Comparison of ENCODE assay signal across 9 cellular contexts in the genomic region with DNA sequence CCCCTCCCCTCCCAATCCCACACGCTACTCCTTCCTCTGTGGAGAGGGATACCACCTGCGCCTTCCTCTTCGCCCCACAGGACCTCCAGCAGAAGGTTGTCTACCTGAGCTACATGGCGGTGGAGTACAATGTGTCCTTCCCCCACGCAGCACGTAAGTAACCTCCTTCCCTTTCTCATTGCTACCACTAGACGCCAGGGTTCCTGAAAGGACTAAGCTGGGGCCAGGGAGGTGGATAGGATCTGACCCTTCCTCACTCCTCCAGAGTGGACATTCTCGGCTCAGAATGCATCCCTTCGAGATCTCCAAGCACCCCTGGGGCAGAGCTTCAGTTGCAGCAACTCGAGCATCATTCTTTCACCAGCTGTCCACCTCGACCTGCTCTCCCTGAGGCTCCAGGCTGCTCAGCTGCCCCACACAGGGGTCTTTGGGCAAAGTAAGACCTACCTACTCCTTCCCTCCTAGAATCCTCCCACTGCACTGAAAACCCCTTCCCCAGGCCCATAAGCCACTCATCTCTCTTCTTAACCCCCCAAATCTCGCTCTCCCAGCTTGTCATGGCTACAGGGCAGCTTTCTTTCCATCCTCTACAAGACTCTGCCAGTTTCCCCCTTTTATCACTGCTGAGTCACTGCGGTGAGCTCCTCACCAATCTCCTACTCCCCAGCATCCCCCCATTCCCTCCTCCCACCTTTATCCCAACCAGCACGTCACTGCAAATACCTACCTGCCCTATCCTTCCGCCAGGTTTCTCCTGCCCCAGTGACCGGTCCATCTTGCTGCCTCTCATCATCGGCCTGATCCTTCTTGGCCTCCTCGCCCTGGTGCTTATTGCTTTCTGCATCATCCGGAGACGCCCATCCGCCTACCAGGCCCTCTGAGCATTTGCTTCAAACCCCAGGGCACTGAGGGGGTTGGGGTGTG. TPM values are rescaled to one million over a fixed set of nuclear protein-coding genes. Genes with fewer than 3 reads are reported as not detected.
DNase-seq lines count a peak whose midpoint lies in the region; ATAC-seq, FAIRE-seq and TF ChIP-seq lines count a peak whose summit lies in the region.
"Had no signal": no experiment of that assay in that cellular context is flagged by ENCODE, and none has a peak within 500 bp of the region (broad histone marks: within the 10 kb centered on the region; RNA-seq: fewer than 3 reads in every experiment).

No MANE protein-coding gene starts in this region.

- peaks cover 8% of the 10 kb centered on the region for H4K20me1 ChIP-seq in GM12878 (ENCODE audit: control insufficient read depth, insufficient read depth)

- no peak overlapping the region for H2AFZ ChIP-seq in GM12878 (ENCODE audit: control insufficient read depth, low read depth, low read length)

- peaks cover 45% of the 10 kb centered on the region for H3K79me2 ChIP-seq in GM12878 (ENCODE audit: control insufficient read depth, insufficient read depth, low read length)

- H3K9me3 Mint-ChIP-seq in HFFc6, result peaks cover 6% of the 10 kb centered on the region

- FAIRE-seq in GM12878 (lab: Jason Lieb, UNC), result no peak

- POLR2A ChIA-PET in GM12878 (lab: Charles Lee), result interaction anchor here (0.6 to 1.8 kb wide), 5 partner anchors 23 to 177 kb away, joined by 3 to 9 read pairs (median 4); a partner anchor contains a TSS

- peaks cover 21 to 32% of the 10 kb centered on the region in 2 experiments for H3K36me3 ChIP-seq in GM12878 (ENCODE audit: control insufficient read depth in 2 of 2, insufficient read depth in 2 of 2, low read length in 1 of 2)
- peaks cover 28% of the 10 kb centered on the region for H3K36me3 ChIP-seq in mucosa of stomach (ENCODE audit: control insufficient read depth, insufficient read depth, low read length)

- H3K4me1 ChIP-seq in GM12878 (ENCODE audit: control insufficient read depth, insufficient read depth, low read length), result peaks cover 49% of the 10 kb centered on the region
- H3K4me1 ChIP-seq in mucosa of stomach (ENCODE audit: control insufficient read depth, insufficient read depth, low read length), result peaks cover 63% of the 10 kb centered on the region

- no peak for TF ChIP-seq EP300 in GM12878 (IDR thresholded peaks at IDR 0.05; ENCODE audit: borderline replicate concordance in 1 of 2, control insufficient read depth in 1 of 2, low read depth in 2 of 2, low read length in 2 of 2)

- peaks cover 44% of the 10 kb centered on the region for H3K27me3 Mint-ChIP-seq in HFFc6 (ENCODE audit: insufficient read depth)

- DNase-seq in A172 (ENCODE audit: low spot score) (peak; percentile 57), HFFc6 (no peak), GM12878 (ENCODE audit: low read depth, low spot score) (no peak), NCI-H526 treated with DMSO at 0.1 percent for 48 hours (lab: John Stamatoyannopoulos, UW) (no peak), cerebellum (ENCODE audit: low spot score) (no peak), KG1 (lab: John Stamatoyannopoulos, UW) (no peak)
- DNase-seq: NCI-H1417 treated with DMSO at 0.1 percent for 48 hours had no signal

- H3K27me3 ChIP-seq in GM12878 (replicated peaks in 1 of 2; ENCODE audit: control insufficient read depth in 2 of 2, insufficient read depth in 2 of 2, low read length in 1 of 2) (no peaks in the 10 kb centered on the region), mucosa of stomach (ENCODE audit: control insufficient read depth, insufficient read depth, low read length) (no peaks in the 10 kb centered on the region)

- intact Hi-C loops in GM12878 (cut with micrococcal nuclease; ENCODE audit: unreplicated experiment), result loop anchor here (5.0 kb wide), 1 partner anchor 36 kb away; no protein-coding TSS in a partner anchor

- peak overlapping the region; percentile 52; the same call in 1 of the 2 replicates for H3K4me2 ChIP-seq in GM12878 (ENCODE audit: control insufficient read depth, insufficient read depth)

- CTCF ChIA-PET in GM12878 (lab: Yijun Ruan, JAX), result interaction anchor here (1.1 to 3.8 kb wide), 4 partner anchors 8 to 225 kb away, joined by 3 to 18 read pairs (median 6); a partner anchor contains a TSS

- H3K4me3 Mint-ChIP-seq in HFFc6, result peak overlapping the region; percentile 71

- H3K9me3 ChIP-seq in GM12878 (replicated peaks; ENCODE audit: control insufficient read depth, insufficient read depth, low read length) (no peaks in the 10 kb centered on the region), mucosa of stomach (ENCODE audit: control insufficient read depth, low read length) (no peaks in the 10 kb centered on the region)

- no TSS peak for BruUV-seq in GM12878 (replicated peaks; lab: Mats Ljungman, UMichigan)

- RAD21 ChIA-PET in GM12878 (lab: Charles Lee; ENCODE audit: unreplicated experiment), result interaction anchor here (2.2 kb wide), 1 partner anchor 46 kb away, joined by 8 read pairs; a partner anchor contains a TSS

- H3K4me3 ChIP-seq in GM12878, result no peak overlapping the region
- H3K4me3 ChIP-seq in mucosa of stomach (ENCODE audit: low read length), result peak overlapping the region; percentile 49

- no peak overlapping the region for H3K27ac ChIP-seq in GM12878 (ENCODE audit: control insufficient read depth, insufficient read depth)

- in situ Hi-C loops in GM12878 (cut with MboI), result no loop called here

- ATAC-seq in GM12878, result no peak
- ATAC-seq in HG02970 (IDR thresholded peaks at IDR 0.05; ENCODE audit: low FRiP score, unreplicated experiment), result no peak

- 68% methylated on average over 21 of the region's 21 CpGs for WGBS in GM12878 (ENCODE audit: insufficient coverage, insufficient replicate concordance, low lambda C conversion rate, missing lambda C conversion rate)

- H3K4me1 Mint-ChIP-seq in HFFc6 (ENCODE audit: low read depth), result peaks cover 88% of the 10 kb centered on the region

- no peak; the same call in 1 of the 2 replicates for TF ChIP-seq POLR2A in GM12878 (IDR thresholded peaks at IDR 0.05; ENCODE audit: low read depth, low read length)

- no peak for TF ChIP-seq RAD21 in GM12878 (IDR thresholded peaks at IDR 0.05; ENCODE audit: insufficient read depth, low read depth, low read length)

- TF ChIP-seq CTCF in HFFc6 (IDR thresholded peaks at IDR 0.05) (no peak), GM12878 (IDR thresholded peaks at IDR 0.05 in 2 of 3, conservative IDR thresholded peaks at IDR 0.05 in 1 of 3; ENCODE audit: control insufficient read depth in 2 of 3, extremely low read depth in 1 of 3, insufficient read depth in 1 of 3, low read depth in 3 of 3, low read length in 3 of 3) (no peak)

- H3K9ac ChIP-seq in GM12878 (ENCODE audit: control insufficient read depth, insufficient read depth, low read length) (no peak overlapping the region), mucosa of stomach (ENCODE audit: low read length) (peak overlapping the region; percentile 87)

- peak overlapping the region; percentile 97 for H3K27ac Mint-ChIP-seq in HFFc6

- H3K36me3 Mint-ChIP-seq in HFFc6 (ENCODE audit: low read depth), result peaks cover 55% of the 10 kb centered on the region

- SMC1A ChIA-PET in GM12878 (lab: Charles Lee; ENCODE audit: uncharacterized antibody, unreplicated experiment), result no interaction called here

RNA-seq across cellular contexts. Expression of a gene that starts 1.5 kb away (rescaled TPM):
- 11.5 and 15.6 TPM in 2 replicates for total RNA-seq in A172 (2014; rRNA removed; shearing (Covaris generic))
- total RNA-seq in HFFc6 (2021; fragmentation: NEBNext Ultra II Directional; extraction: Animal tissue kit (Norgen Biotek cat#: 25700)), result 10 to 100 TPM; 46.6 to 71.7 (median 68.5) TPM
- 2.3 and 4.1 TPM in 2 replicates for total RNA-seq in GM12878 (2013; cell fraction: nucleolus; rRNA removed)
- total RNA-seq in GM12878 (2014; rRNA removed) (2.6 and 3.4 TPM in 2 replicates), GM12878 (2014; rRNA removed; fragmentation: Illumina TruSeq; extraction: Trizol) (3.7 TPM in 2 replicates), GM12878 (2021) (2.6 and 3.2 TPM in 2 replicates), cerebellum (3.2 TPM)
- polyA plus RNA-seq in GM12878 (2011; ENCODE audit: low read depth), result 4.0 TPM
- polyA plus RNA-seq in GM12878 (2011; rRNA removed) (2.7 and 6.9 TPM in 2 replicates), GM12878 (2014; fragmentation: Illumina TruSeq; extraction: Trizol) (3.0 and 6.1 TPM in 2 replicates), GM12878 (2014; fragmentation: Nextera tagmentation; extraction: Ambion mirVana) (1 to 10 TPM; 3.7 to 5.0 TPM), GM12878 (2014; rRNA removed) (4.2 and 4.3 TPM in 2 replicates), GM12878 (2016; fragmentation: Nextera tagmentation; extraction: Ambion mirVana) (1 to 10 TPM; 3.2 to 3.9 TPM)
- polyA plus RNA-seq in GM12878 (2011; cell fraction: cytosol; rRNA removed), result 6.2 and 6.4 TPM in 2 replicates
- 3.3 and 6.3 TPM in 2 replicates for polyA plus RNA-seq in GM12878 (2011; cell fraction: nucleus; rRNA removed)
- polyA plus RNA-seq in GM12878 (2012), result 7.1 and 7.6 TPM in 2 replicates
- 1.8 and 3.2 TPM in 2 replicates for polyA minus RNA-seq in GM12878 (2011; rRNA and poly(A)+ RNA removed)
- 2.0 and 4.3 TPM in 2 replicates for polyA minus RNA-seq in GM12878 (2011; cell fraction: cytosol; rRNA and poly(A)+ RNA removed)
- 2.5 and 11.0 TPM in 2 replicates for polyA minus RNA-seq in GM12878 (2011; cell fraction: nucleus; rRNA and poly(A)+ RNA removed)

RNA-seq across cellular contexts. Expression of a gene that starts 2.8 kb away (rescaled TPM):
- total RNA-seq in A172 (2014; rRNA removed; shearing (Covaris generic)), result 246 and 350 TPM in 2 replicates
- 10 to 100 TPM; 59.2 to 91.2 (median 68.6) TPM for total RNA-seq in HFFc6 (2021; fragmentation: NEBNext Ultra II Directional; extraction: Animal tissue kit (Norgen Biotek cat#: 25700))
- 51.1 and 59.2 TPM in 2 replicates for total RNA-seq in GM12878 (2013; cell fraction: nucleolus; rRNA removed)
- 91.5 and 95.2 TPM in 2 replicates for total RNA-seq in GM12878 (2014; rRNA removed)
- 68.8 and 69.2 TPM in 2 replicates for total RNA-seq in GM12878 (2014; rRNA removed; fragmentation: Illumina TruSeq; extraction: Trizol)
- total RNA-seq in GM12878 (2021), result 44.3 and 52.7 TPM in 2 replicates
- polyA plus RNA-seq in GM12878 (2011; ENCODE audit: low read depth), result 36.3 TPM
- 67.0 and 98.8 TPM in 2 replicates for polyA plus RNA-seq in GM12878 (2011; rRNA removed)
- polyA plus RNA-seq in GM12878 (2011; cell fraction: cytosol; rRNA removed), result 169 and 174 TPM in 2 replicates
- 82.8 and 91.1 TPM in 2 replicates for polyA plus RNA-seq in GM12878 (2011; cell fraction: nucleus; rRNA removed)
- polyA plus RNA-seq in GM12878 (2012), result 37.5 and 41.5 TPM in 2 replicates
- polyA plus RNA-seq in GM12878 (2014; fragmentation: Illumina TruSeq; extraction: Trizol), result 130 and 138 TPM in 2 replicates
- 10 to 100 TPM in 1 of 2 experiments, 1 to 10 TPM in 1; 3.6 to 11.6 TPM for polyA plus RNA-seq in GM12878 (2014; fragmentation: Nextera tagmentation; extraction: Ambion mirVana)
- 64.4 and 78.9 TPM in 2 replicates for polyA plus RNA-seq in GM12878 (2014; rRNA removed)
- polyA plus RNA-seq in GM12878 (2016; fragmentation: Nextera tagmentation; extraction: Ambion mirVana), result 10 to 100 TPM; 78.9 to 80.1 TPM
- 83.3 and 99.3 TPM in 2 replicates for polyA minus RNA-seq in GM12878 (2011; rRNA and poly(A)+ RNA removed)
- 14.3 and 16.9 TPM in 2 replicates for polyA minus RNA-seq in GM12878 (2011; cell fraction: cytosol; rRNA and poly(A)+ RNA removed)
- polyA minus RNA-seq in GM12878 (2011; cell fraction: nucleus; rRNA and poly(A)+ RNA removed), result 11.2 and 24.4 TPM in 2 replicates
- 37.6 TPM for total RNA-seq in cerebellum

RNA-seq across cellular contexts. Expression of a gene that starts 9.0 kb away (rescaled TPM):
- 2.0 and 7.2 TPM in 2 replicates for total RNA-seq in A172 (2014; rRNA removed; shearing (Covaris generic))
- 1 to 10 TPM in 1 of 6 experiments, under 1 TPM in 5; 0.62 to 1.0 (median 0.81) TPM for total RNA-seq in HFFc6 (2021; fragmentation: NEBNext Ultra II Directional; extraction: Animal tissue kit (Norgen Biotek cat#: 25700))
- total RNA-seq in GM12878 (2013; cell fraction: nucleolus; rRNA removed), result 0.49 and 0.79 TPM in 2 replicates
- total RNA-seq in GM12878 (2014; rRNA removed) (0.27 TPM in 1 of 2 replicates, not detected in the other), GM12878 (2014; rRNA removed; fragmentation: Illumina TruSeq; extraction: Trizol) (not detected in 2 replicates), GM12878 (2021) (0.19 and 0.28 TPM in 2 replicates), cerebellum (1.5 TPM)
- not detected for polyA plus RNA-seq in GM12878 (2011; ENCODE audit: low read depth)
- polyA plus RNA-seq in GM12878 (2011; rRNA removed) (0.10 TPM in 1 of 2 replicates, not detected in the other), GM12878 (2014; fragmentation: Illumina TruSeq; extraction: Trizol) (0.07 TPM in 1 of 2 replicates, not detected in the other), GM12878 (2014; fragmentation: Nextera tagmentation; extraction: Ambion mirVana) (under 1 TPM; 0.06 to 0.09 TPM), GM12878 (2014; rRNA removed) (0.22 and 0.62 TPM in 2 replicates), GM12878 (2016; fragmentation: Nextera tagmentation; extraction: Ambion mirVana) (under 1 TPM; 0.25 to 0.53 TPM)
- not detected in 2 replicates for polyA plus RNA-seq in GM12878 (2011; cell fraction: cytosol; rRNA removed)
- polyA plus RNA-seq in GM12878 (2011; cell fraction: nucleus; rRNA removed), result 0.73 and 1.5 TPM in 2 replicates
- polyA plus RNA-seq in GM12878 (2012), result 0.76 and 1.1 TPM in 2 replicates
- not detected in 2 replicates for polyA minus RNA-seq in GM12878 (2011; rRNA and poly(A)+ RNA removed)
- polyA minus RNA-seq in GM12878 (2011; cell fraction: cytosol; rRNA and poly(A)+ RNA removed), result not detected in 2 replicates
- 0.36 and 0.77 TPM in 2 replicates for polyA minus RNA-seq in GM12878 (2011; cell fraction: nucleus; rRNA and poly(A)+ RNA removed)

RNA-seq across cellular contexts. Expression of a gene that starts 19.2 kb away (rescaled TPM):
- 162 and 170 TPM in 2 replicates for total RNA-seq in A172 (2014; rRNA removed; shearing (Covaris generic))
- total RNA-seq in HFFc6 (2021; fragmentation: NEBNext Ultra II Directional; extraction: Animal tissue kit (Norgen Biotek cat#: 25700)), result 10 to 100 TPM; 53.9 to 70.3 (median 60.3) TPM
- 41.1 and 48.2 TPM in 2 replicates for total RNA-seq in GM12878 (2013; cell fraction: nucleolus; rRNA removed)
- total RNA-seq in GM12878 (2014; rRNA removed) (88.4 and 88.8 TPM in 2 replicates), GM12878 (2014; rRNA removed; fragmentation: Illumina TruSeq; extraction: Trizol) (77.5 and 78.4 TPM in 2 replicates), GM12878 (2021) (67.0 and 72.8 TPM in 2 replicates), cerebellum (44.9 TPM)
- 52.4 TPM for polyA plus RNA-seq in GM12878 (2011; ENCODE audit: low read depth)
- polyA plus RNA-seq in GM12878 (2011; rRNA removed) (74.0 and 99.9 TPM in 2 replicates), GM12878 (2014; fragmentation: Illumina TruSeq; extraction: Trizol) (113 and 134 TPM in 2 replicates), GM12878 (2014; fragmentation: Nextera tagmentation; extraction: Ambion mirVana) (1 to 10 TPM; 1.8 TPM), GM12878 (2014; rRNA removed) (78.3 and 81.9 TPM in 2 replicates), GM12878 (2016; fragmentation: Nextera tagmentation; extraction: Ambion mirVana) (1 to 10 TPM; 5.1 to 6.5 TPM)
- polyA plus RNA-seq in GM12878 (2011; cell fraction: cytosol; rRNA removed), result 86.2 and 87.5 TPM in 2 replicates
- polyA plus RNA-seq in GM12878 (2011; cell fraction: nucleus; rRNA removed), result 122 and 132 TPM in 2 replicates
- 28.4 and 30.1 TPM in 2 replicates for polyA plus RNA-seq in GM12878 (2012)
- 65.7 and 76.4 TPM in 2 replicates for polyA minus RNA-seq in GM12878 (2011; rRNA and poly(A)+ RNA removed)
- polyA minus RNA-seq in GM12878 (2011; cell fraction: cytosol; rRNA and poly(A)+ RNA removed), result 27.5 and 33.0 TPM in 2 replicates
- 16.3 and 29.1 TPM in 2 replicates for polyA minus RNA-seq in GM12878 (2011; cell fraction: nucleus; rRNA and poly(A)+ RNA removed)

RNA-seq across cellular contexts. Expression of a gene that starts 22.3 kb away (rescaled TPM):
- total RNA-seq in A172 (2014; rRNA removed; shearing (Covaris generic)), result 3.7 and 4.1 TPM in 2 replicates
- 1 to 10 TPM; 1.2 to 2.8 (median 1.5) TPM for total RNA-seq in HFFc6 (2021; fragmentation: NEBNext Ultra II Directional; extraction: Animal tissue kit (Norgen Biotek cat#: 25700))
- total RNA-seq in GM12878 (2013; cell fraction: nucleolus; rRNA removed), result 13.9 and 18.6 TPM in 2 replicates
- total RNA-seq in GM12878 (2014; rRNA removed) (7.6 and 9.3 TPM in 2 replicates), GM12878 (2014; rRNA removed; fragmentation: Illumina TruSeq; extraction: Trizol) (6.0 and 6.1 TPM in 2 replicates), GM12878 (2021) (14.5 and 14.6 TPM in 2 replicates), cerebellum (1.1 TPM)
- 7.1 TPM for polyA plus RNA-seq in GM12878 (2011; ENCODE audit: low read depth)
- polyA plus RNA-seq in GM12878 (2011; rRNA removed) (10.0 and 11.3 TPM in 2 replicates), GM12878 (2014; fragmentation: Illumina TruSeq; extraction: Trizol) (10.0 and 10.8 TPM in 2 replicates), GM12878 (2014; fragmentation: Nextera tagmentation; extraction: Ambion mirVana) (under 1 TPM; 0.56 to 0.84 TPM), GM12878 (2014; rRNA removed) (10.7 and 12.1 TPM in 2 replicates), GM12878 (2016; fragmentation: Nextera tagmentation; extraction: Ambion mirVana) (10 to 100 TPM in 1 of 2 experiments, 1 to 10 TPM in 1; 9.4 to 10.2 TPM)
- polyA plus RNA-seq in GM12878 (2011; cell fraction: cytosol; rRNA removed), result 9.6 and 11.2 TPM in 2 replicates
- 39.8 and 46.6 TPM in 2 replicates for polyA plus RNA-seq in GM12878 (2011; cell fraction: nucleus; rRNA removed)
- 7.7 and 8.9 TPM in 2 replicates for polyA plus RNA-seq in GM12878 (2012)
- polyA minus RNA-seq in GM12878 (2011; rRNA and poly(A)+ RNA removed), result 5.6 and 6.7 TPM in 2 replicates
- 2.2 and 4.0 TPM in 2 replicates for polyA minus RNA-seq in GM12878 (2011; cell fraction: cytosol; rRNA and poly(A)+ RNA removed)
- 10.5 and 14.1 TPM in 2 replicates for polyA minus RNA-seq in GM12878 (2011; cell fraction: nucleus; rRNA and poly(A)+ RNA removed)
